Comparison of ENCODE assay signal across 22 cellular contexts in the genomic region with DNA sequence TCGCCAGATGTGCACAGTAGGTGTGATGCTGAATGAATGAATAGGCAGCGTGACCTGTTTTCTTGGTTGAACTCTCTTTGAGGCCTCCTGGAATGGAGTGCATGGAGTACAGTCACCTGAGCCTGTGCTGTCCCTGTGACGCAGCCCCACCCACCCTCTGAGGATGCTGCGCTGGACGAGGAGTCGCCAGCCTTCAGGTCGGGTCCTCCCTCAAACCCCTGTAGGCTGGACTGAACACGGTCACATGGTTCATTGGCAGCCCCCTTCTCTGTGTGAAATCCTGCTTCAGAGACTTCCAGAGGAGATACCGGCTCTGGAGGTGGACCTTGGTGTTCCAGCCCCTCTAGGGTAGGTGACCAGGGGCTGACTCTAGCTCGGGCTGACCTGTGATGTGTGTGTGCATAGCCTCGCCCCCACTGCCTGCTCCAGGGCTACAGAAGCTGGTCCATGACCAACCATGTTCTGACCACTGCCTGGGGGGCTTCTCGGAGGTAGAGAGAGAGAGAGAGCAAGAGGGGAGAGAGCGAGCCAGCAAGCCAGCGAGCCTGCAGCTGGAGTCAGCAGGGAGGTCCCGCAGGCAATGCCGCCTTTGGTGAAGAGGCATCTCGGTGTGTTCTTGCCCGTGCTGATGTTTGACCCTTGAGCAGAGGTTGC.
"Had no signal": no experiment of that assay in that cellular context is flagged by ENCODE, and none has a peak within 500 bp of the region (broad histone marks: within the 10 kb centered on the region; RNA-seq: fewer than 3 reads in every experiment).

No MANE protein-coding gene starts in this region.

- FAIRE-seq: frontal cortex had no signal

- H3K4me3 ChIP-seq: body of pancreas, cardiac muscle cell, lower lobe of right lung, mucosa of descending colon, tibial nerve, uterus had no signal

- ATAC-seq: body of pancreas; lower lobe of right lung; mucosa of descending colon; stimulated activated effector memory CD8-positive, alpha-beta T cell treated with anti-CD3 and anti-CD28 coated beads, Interleukin-12 subunit alpha, Interleukin-12 subunit beta, amount 100 ng/mL, for 72 hours; stimulated activated naive CD8-positive, alpha-beta T cell treated with anti-CD3 and anti-CD28 coated beads, Interleukin-15, amount 100 ng/mL, for 72 hours had no signal

- H3K27me3 Mint-ChIP-seq: activated CD4-positive, alpha-beta memory T cell treated with anti-CD3 and anti-CD28 coated beads for 36 hours; progenitor cell of endocrine pancreas; stimulated activated naive CD8-positive, alpha-beta T cell treated with anti-CD3 and anti-CD28 coated beads, Interleukin-15, amount 100 ng/mL, for 72 hours had no signal

- H3K27me3 ChIP-seq: body of pancreas, cardiac muscle cell, tibial nerve, uterus had no signal

- H3K36me3 Mint-ChIP-seq: activated CD4-positive, alpha-beta memory T cell treated with anti-CD3 and anti-CD28 coated beads for 36 hours; stimulated activated effector memory CD8-positive, alpha-beta T cell treated with anti-CD3 and anti-CD28 coated beads, Interleukin-12 subunit alpha, Interleukin-12 subunit beta, amount 100 ng/mL, for 72 hours had no signal

- H3K4me1 Mint-ChIP-seq: nephron progenitor cell; stimulated activated effector memory CD8-positive, alpha-beta T cell treated with anti-CD3 and anti-CD28 coated beads, Interleukin-12 subunit alpha, Interleukin-12 subunit beta, amount 100 ng/mL, for 72 hours; stimulated activated naive CD8-positive, alpha-beta T cell treated with anti-CD3 and anti-CD28 coated beads, Interleukin-15, amount 100 ng/mL, for 72 hours had no signal

- H3K4me3 Mint-ChIP-seq: activated CD4-positive, alpha-beta memory T cell treated with anti-CD3 and anti-CD28 coated beads for 36 hours; nephron progenitor cell; stimulated activated effector memory CD8-positive, alpha-beta T cell treated with anti-CD3 and anti-CD28 coated beads, Interleukin-12 subunit alpha, Interleukin-12 subunit beta, amount 100 ng/mL, for 72 hours; stimulated activated naive CD8-positive, alpha-beta T cell treated with anti-CD3 and anti-CD28 coated beads, Interleukin-15, amount 100 ng/mL, for 72 hours; T-helper 1 cell treated with Interleukin-12 subunit alpha and Interleukin-12 subunit beta and Interleukin-4 antibody, amounts not matched to agents 30 μg/mL and 1 μg/mL, for 36 hours had no signal

- H3K27ac Mint-ChIP-seq: activated CD4-positive, alpha-beta memory T cell treated with anti-CD3 and anti-CD28 coated beads for 36 hours; nephron progenitor cell; progenitor cell of endocrine pancreas; stimulated activated effector memory CD8-positive, alpha-beta T cell treated with anti-CD3 and anti-CD28 coated beads, Interleukin-12 subunit alpha, Interleukin-12 subunit beta, amount 100 ng/mL, for 72 hours; T-helper 1 cell treated with Interleukin-12 subunit alpha and Interleukin-12 subunit beta and Interleukin-4 antibody, amounts not matched to agents 30 μg/mL and 1 μg/mL, for 36 hours had no signal

- H3K9me3 Mint-ChIP-seq: stimulated activated effector memory CD8-positive, alpha-beta T cell treated with anti-CD3 and anti-CD28 coated beads, Interleukin-12 subunit alpha, Interleukin-12 subunit beta, amount 100 ng/mL, for 72 hours had no signal

- DNase-seq: activated CD4-positive, alpha-beta memory T cell treated with anti-CD3 and anti-CD28 coated beads for 36 hours; activated CD4-positive, alpha-beta T cell treated with anti-CD3 and anti-CD28 coated beads for 4 hours; activated CD4-positive, CD25-positive, alpha-beta regulatory T cell; activated naive CD4-positive, alpha-beta T cell treated with Interleukin-2 at 50 U/mL for 16 hours; activated T-cell treated with anti-CD3 and anti-CD28 coated beads, Interleukin-2, amount 50 U/mL, for 48 hours; body of pancreas; dermis blood vessel endothelial cell; effector CD8-positive, alpha-beta T cell; hippocampal formation; lower lobe of right lung; mucosa of descending colon; nephron progenitor cell; occipital lobe; stimulated activated CD4-positive, alpha-beta T cell treated with anti-CD3 and anti-CD28 coated beads, Interleukin-2, amount 100 ng/mL, for 24 hours; stimulated activated naive CD8-positive, alpha-beta T cell treated with anti-CD3 and anti-CD28 coated beads, Interleukin-15, amount 100 ng/mL, for 72 hours; uterus had no signal

- H3K9me3 ChIP-seq: body of pancreas, lower lobe of right lung, mucosa of descending colon, uterus had no signal

- H3K36me3 ChIP-seq: cardiac muscle cell, lower lobe of right lung, uterus had no signal

- H3K4me1 ChIP-seq: body of pancreas, lower lobe of right lung, uterus had no signal

- H3K27ac ChIP-seq: body of pancreas, cardiac muscle cell, lower lobe of right lung, uterus had no signal
